24 cellular contexts compared by ENCODE assay signal in the genomic region with DNA sequence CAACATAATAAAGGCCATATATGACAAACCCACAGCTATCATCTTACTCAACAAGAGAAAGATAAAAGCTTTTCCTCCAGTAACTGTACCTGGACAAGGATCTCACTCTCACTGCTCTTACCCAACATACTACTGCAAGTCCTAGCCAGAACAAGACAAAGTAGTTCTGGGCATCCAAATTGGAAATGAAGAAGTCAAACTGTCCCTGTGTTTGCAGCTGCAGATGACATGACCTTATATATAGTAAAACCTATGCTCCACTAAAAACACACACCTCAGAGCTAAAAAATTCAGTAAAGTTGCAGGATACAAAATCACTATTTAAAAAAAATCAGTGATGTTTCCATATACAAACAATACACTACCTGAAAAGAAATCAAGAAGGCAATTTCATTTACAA. TPM values are rescaled to one million over a fixed set of nuclear protein-coding genes. Genes with fewer than 3 reads are reported as not detected.
A peak's percentile ranks its signal among the peaks of the same experiment; 100 is the strongest.
DNase-seq lines count a peak whose midpoint lies in the region; ATAC-seq, FAIRE-seq and TF ChIP-seq lines count a peak whose summit lies in the region.
"Had no signal": no experiment of that assay in that cellular context is flagged by ENCODE, and none has a peak within 500 bp of the region (broad histone marks: within the 10 kb centered on the region; RNA-seq: fewer than 3 reads in every experiment).

No MANE protein-coding gene starts in this region.

- no peak for TF ChIP-seq RAD21 in GM12878 (IDR thresholded peaks at IDR 0.05; ENCODE audit: insufficient read depth, low read depth, low read length)

- H3K4me3 ChIP-seq in GM12878 (no peak overlapping the region), psoas muscle (no peak overlapping the region), A673 (ENCODE audit: low read depth, low read length, poor library complexity, severe bottlenecking) (no peak overlapping the region)
- H3K4me3 ChIP-seq: colonic mucosa had no signal

- peak overlapping the region; percentile 10 for H3K27ac Mint-ChIP-seq in activated naive CD4-positive, alpha-beta T cell treated with anti-CD3 and anti-CD28 coated beads, Interleukin-2, amount 50 U/mL, for 24 hours
- no peak overlapping the region for H3K27ac Mint-ChIP-seq in activated naive CD4-positive, alpha-beta T cell treated with anti-CD3 and anti-CD28 coated beads, Interleukin-2, amount 10 ng/mL, durations not matched to agents 7 days and 5 days
- H3K27ac Mint-ChIP-seq in HFFc6 = peak overlapping the region; percentile 34; the same call in 1 of the 2 replicates
- H3K27ac Mint-ChIP-seq: brain, nephron progenitor cell had no signal

- H3K36me3 ChIP-seq in GM12878 (ENCODE audit: control insufficient read depth in 2 of 2, insufficient read depth in 2 of 2, low read length in 1 of 2) = peaks cover 0 to 7% of the 10 kb centered on the region in 2 experiments; a peak in 2 of 4 replicates
- no peaks in the 10 kb centered on the region for H3K36me3 ChIP-seq in psoas muscle (ENCODE audit: insufficient read depth in 1 of 2, low read depth in 1 of 2)
- H3K36me3 ChIP-seq in A673 (ENCODE audit: insufficient read depth, low read length, poor library complexity, severe bottlenecking) = no peaks in the 10 kb centered on the region
- H3K36me3 ChIP-seq: colonic mucosa had no signal

- no peak overlapping the region for H3K27ac ChIP-seq in GM12878 (ENCODE audit: control insufficient read depth, insufficient read depth)
- H3K27ac ChIP-seq in psoas muscle = peak overlapping the region; percentile 80
- H3K27ac ChIP-seq in A673 (ENCODE audit: low read depth, low read length, poor library complexity, severe bottlenecking) = no peak overlapping the region
- H3K27ac ChIP-seq: colonic mucosa had no signal

- H3K9me3 Mint-ChIP-seq in activated naive CD4-positive, alpha-beta T cell treated with anti-CD3 and anti-CD28 coated beads, Interleukin-2, amount 50 U/mL, for 24 hours = no peaks in the 10 kb centered on the region
- peaks cover 17% of the 10 kb centered on the region for H3K9me3 Mint-ChIP-seq in activated naive CD4-positive, alpha-beta T cell treated with anti-CD3 and anti-CD28 coated beads, Interleukin-2, amount 10 ng/mL, durations not matched to agents 7 days and 5 days
- 0 out of 2 replicates have a peak, but pooled peaks cover 5% of the 10 kb centered on the region for H3K9me3 Mint-ChIP-seq in HFFc6

- POLR2A ChIA-PET in GM12878 (lab: Charles Lee) = interaction anchor here (0.9 to 1.5 kb wide), 3 partner anchors 12 to 29 kb away, joined by 4 to 6 read pairs (median 6); no protein-coding TSS in a partner anchor
- POLR2A ChIA-PET in A673 (lab: Charles Lee; ENCODE audit: low non-redundant PET) = no interaction called here

- H3K4me1 ChIP-seq in GM12878 (ENCODE audit: control insufficient read depth, insufficient read depth, low read length) = peaks cover 55% of the 10 kb centered on the region
- H3K4me1 ChIP-seq in psoas muscle = peaks cover 72% of the 10 kb centered on the region
- peaks cover 4% of the 10 kb centered on the region for H3K4me1 ChIP-seq in A673 (ENCODE audit: insufficient read depth, low read length, poor library complexity, severe bottlenecking)

- FAIRE-seq in GM12878 (lab: Jason Lieb, UNC) = no peak

- no TSS peak for BruUV-seq in GM12878 (replicated peaks; lab: Mats Ljungman, UMichigan)
- BruUV-seq in A673 (replicated peaks; lab: Mats Ljungman, UMichigan) = no TSS peak

- H3K79me2 ChIP-seq in GM12878 (ENCODE audit: control insufficient read depth, insufficient read depth, low read length) = peaks cover 93% of the 10 kb centered on the region

- TF ChIP-seq POLR2A in GM12878 (IDR thresholded peaks at IDR 0.05; ENCODE audit: low read depth, low read length) = no peak

- CTCF ChIA-PET in activated naive CD4-positive, alpha-beta T cell treated with anti-CD3 and anti-CD28 coated beads, Interleukin-2, amount 10 ng/mL, durations not matched to agents 7 days and 5 days (lab: Charles Lee) = interaction anchor here (0.6 to 1.1 kb wide), 2 partner anchors 12 to 205 kb away, joined by 3 to 8 read pairs; no protein-coding TSS in a partner anchor
- CTCF ChIA-PET in GM12878 (lab: Yijun Ruan, JAX) (interaction anchor here (1.5 kb wide), 1 partner anchor 12 kb away, joined by 16 read pairs; no protein-coding TSS in a partner anchor), A673 (lab: Charles Lee) (no interaction called here)

- H3K4me1 Mint-ChIP-seq in activated naive CD4-positive, alpha-beta T cell treated with anti-CD3 and anti-CD28 coated beads, Interleukin-2, amount 50 U/mL, for 24 hours = peaks cover 80% of the 10 kb centered on the region
- H3K4me1 Mint-ChIP-seq in activated naive CD4-positive, alpha-beta T cell treated with anti-CD3 and anti-CD28 coated beads, Interleukin-2, amount 10 ng/mL, durations not matched to agents 7 days and 5 days = peaks cover 37% of the 10 kb centered on the region
- peaks cover 66% of the 10 kb centered on the region for H3K4me1 Mint-ChIP-seq in HFFc6 (ENCODE audit: low read depth)

- no peak for TF ChIP-seq CTCF in HFFc6 (IDR thresholded peaks at IDR 0.05)
- no peak for TF ChIP-seq CTCF in GM12878 (IDR thresholded peaks at IDR 0.05 in 2 of 3, conservative IDR thresholded peaks at IDR 0.05 in 1 of 3; ENCODE audit: control insufficient read depth in 2 of 3, extremely low read depth in 1 of 3, insufficient read depth in 1 of 3, low read depth in 3 of 3, low read length in 3 of 3)
- no peak for TF ChIP-seq CTCF in psoas muscle (IDR thresholded peaks at IDR 0.05)
- no peak for TF ChIP-seq CTCF in A673 (conservative IDR thresholded peaks at IDR 0.05; ENCODE audit: low read depth, low read length)

- ATAC-seq in GM12878 = no peak
- no peak for ATAC-seq in psoas muscle
- ATAC-seq: left colon had no signal

- H3K4me2 ChIP-seq in GM12878 (ENCODE audit: control insufficient read depth, insufficient read depth) = no peak overlapping the region

- in situ Hi-C loops in GM12878 (cut with MboI) = no loop called here

- no peak overlapping the region for H3K4me3 Mint-ChIP-seq in activated naive CD4-positive, alpha-beta T cell treated with anti-CD3 and anti-CD28 coated beads, Interleukin-2, amount 50 U/mL, for 24 hours
- no peak overlapping the region for H3K4me3 Mint-ChIP-seq in activated naive CD4-positive, alpha-beta T cell treated with anti-CD3 and anti-CD28 coated beads, Interleukin-2, amount 10 ng/mL, durations not matched to agents 7 days and 5 days
- H3K4me3 Mint-ChIP-seq in HFFc6 = no peak overlapping the region
- H3K4me3 Mint-ChIP-seq: brain, H9, nephron progenitor cell had no signal

- no peaks in the 10 kb centered on the region for H3K27me3 Mint-ChIP-seq in activated naive CD4-positive, alpha-beta T cell treated with anti-CD3 and anti-CD28 coated beads, Interleukin-2, amount 50 U/mL, for 24 hours
- no peaks in the 10 kb centered on the region for H3K27me3 Mint-ChIP-seq in activated naive CD4-positive, alpha-beta T cell treated with anti-CD3 and anti-CD28 coated beads, Interleukin-2, amount 10 ng/mL, durations not matched to agents 7 days and 5 days
- H3K27me3 Mint-ChIP-seq in HFFc6 (ENCODE audit: insufficient read depth) = 0 out of 2 replicates have a peak, but pooled peaks cover 2% of the 10 kb centered on the region
- H3K27me3 Mint-ChIP-seq: brain, T-cell had no signal

- TF ChIP-seq EP300 in GM12878 (IDR thresholded peaks at IDR 0.05; ENCODE audit: borderline replicate concordance in 1 of 2, control insufficient read depth in 1 of 2, low read depth in 2 of 2, low read length in 2 of 2) = no peak

- intact Hi-C loops in GM12878 (cut with micrococcal nuclease; ENCODE audit: unreplicated experiment) (no loop called here), psoas muscle (cut with DNase I) (no loop called here), A673 (cut with micrococcal nuclease; ENCODE audit: unreplicated experiment) (no loop called here)

- no peaks in the 10 kb centered on the region; the same call in 1 of the 3 replicates for H3K9me3 ChIP-seq in GM12878 (replicated peaks; ENCODE audit: control insufficient read depth, insufficient read depth, low read length)
- H3K9me3 ChIP-seq in psoas muscle = no peaks in the 10 kb centered on the region
- H3K9me3 ChIP-seq in A673 (ENCODE audit: low read depth, low read length, poor library complexity, severe bottlenecking) = peaks cover 26% of the 10 kb centered on the region
- H3K9me3 ChIP-seq: colonic mucosa had no signal

- SMC1A ChIA-PET in GM12878 (lab: Charles Lee; ENCODE audit: uncharacterized antibody, unreplicated experiment) = interaction anchor here (0.7 to 2.4 kb wide), 10 partner anchors 11 to 26 kb away, joined by 3 to 19 read pairs (median 4); no protein-coding TSS in a partner anchor

- peaks cover 7% of the 10 kb centered on the region; the same call in 1 of the 2 replicates for H4K20me1 ChIP-seq in GM12878 (ENCODE audit: control insufficient read depth, insufficient read depth)

- peaks cover 24% of the 10 kb centered on the region for H3K36me3 Mint-ChIP-seq in activated naive CD4-positive, alpha-beta T cell treated with anti-CD3 and anti-CD28 coated beads, Interleukin-2, amount 50 U/mL, for 24 hours
- peaks cover 32% of the 10 kb centered on the region for H3K36me3 Mint-ChIP-seq in activated naive CD4-positive, alpha-beta T cell treated with anti-CD3 and anti-CD28 coated beads, Interleukin-2, amount 10 ng/mL, durations not matched to agents 7 days and 5 days
- H3K36me3 Mint-ChIP-seq in HFFc6 (ENCODE audit: low read depth) = peaks cover 10% of the 10 kb centered on the region; the same call in 1 of the 2 replicates

- no peak overlapping the region for H3K9ac ChIP-seq in GM12878 (ENCODE audit: control insufficient read depth, insufficient read depth, low read length)

- no peak for DNase-seq in activated naive CD4-positive, alpha-beta T cell treated with anti-CD3 and anti-CD28 coated beads, Interleukin-2, amount 10 ng/mL, durations not matched to agents 7 days and 5 days
- no peak for DNase-seq in HFFc6
- DNase-seq in GM12878 (ENCODE audit: low read depth, low spot score) = no peak
- no peak for DNase-seq in psoas muscle
- DNase-seq in stimulated activated CD4-positive, alpha-beta T cell treated with anti-CD3 and anti-CD28 coated beads, Interleukin-15, amount 100 ng/mL, for 24 hours = no peak
- no peak for DNase-seq in A673 (ENCODE audit: low spot score)
- DNase-seq in NCI-H2227 (lab: John Stamatoyannopoulos, UW; ENCODE audit: unreplicated experiment) = no peak
- DNase-seq: activated CD4-positive, alpha-beta T cell treated with anti-CD3 and anti-CD28 coated beads for 4 hours; activated effector memory CD4-positive, alpha-beta T cell treated with Interleukin-2 at 50 U/mL for 16 hours; C1 segment of cervical spinal cord; colonic mucosa; GDM1; H9; IMR-90; left colon; NCI-H146; NCI-H2227 treated with DMSO at 0.1 percent for 48 hours; nephron progenitor cell; OCI-M1; posterior cingulate gyrus; SHP77 treated with DMSO at 0.1 percent for 48 hours; T-cell had no signal

- RAD21 ChIA-PET in GM12878 (lab: Charles Lee; ENCODE audit: unreplicated experiment) = interaction anchor here (0.7 to 2.1 kb wide), 7 partner anchors 8 to 100 kb away, joined by 3 to 11 read pairs (median 3); partner anchors contain the start of gene XPO1

- H3K27me3 ChIP-seq in GM12878 (replicated peaks in 1 of 2; ENCODE audit: control insufficient read depth in 2 of 2, insufficient read depth in 2 of 2, low read length in 1 of 2) (no peaks in the 10 kb centered on the region), psoas muscle (ENCODE audit: insufficient read depth in 3 of 3, low read length in 2 of 3) (no peaks in the 10 kb centered on the region), A673 (replicated peaks; ENCODE audit: insufficient read depth, low read depth, low read length, poor library complexity) (no peaks in the 10 kb centered on the region)
- H3K27me3 ChIP-seq: colonic mucosa had no signal

- no peak overlapping the region for H2AFZ ChIP-seq in GM12878 (ENCODE audit: control insufficient read depth, low read depth, low read length)

RNA-seq across cellular contexts. Expression of gene USP34, which starts 32.2 kb away (rescaled TPM):
- total RNA-seq in HFFc6 (2021; fragmentation: NEBNext Ultra II Directional; extraction: Animal tissue kit (Norgen Biotek cat#: 25700)) = 10 to 100 TPM; 50.3 to 65.4 (median 58.5) TPM
- total RNA-seq in GM12878 (2013; cell fraction: nucleolus; rRNA removed) = 756 and 775 TPM in 2 replicates
- total RNA-seq in GM12878 (2014; rRNA removed) (81.6 and 89.0 TPM in 2 replicates), GM12878 (2014; rRNA removed; fragmentation: Illumina TruSeq; extraction: Trizol) (81.4 and 96.3 TPM in 2 replicates), GM12878 (2021) (71.0 and 78.8 TPM in 2 replicates), psoas muscle (10 to 100 TPM; 49.8 to 71.5 (median 53.7) TPM), A673 (2021) (97.1 and 98.5 TPM in 2 replicates)
- 59.4 TPM for polyA plus RNA-seq in GM12878 (2011; ENCODE audit: low read depth)
- polyA plus RNA-seq in GM12878 (2011; rRNA removed) (83.7 and 114 TPM in 2 replicates), GM12878 (2014; fragmentation: Illumina TruSeq; extraction: Trizol) (106 and 137 TPM in 2 replicates), GM12878 (2014; fragmentation: Nextera tagmentation; extraction: Ambion mirVana) (10 to 100 TPM; 26.2 to 30.6 TPM), GM12878 (2014; rRNA removed) (40.9 and 45.4 TPM in 2 replicates), GM12878 (2016; fragmentation: Nextera tagmentation; extraction: Ambion mirVana) (10 to 100 TPM; 27.1 to 33.9 TPM), psoas muscle (10 to 100 TPM; 40.2 to 66.7 (median 56.8) TPM)
- polyA plus RNA-seq in GM12878 (2011; cell fraction: cytosol; rRNA removed) = 34.3 and 50.2 TPM in 2 replicates
- 129 and 138 TPM in 2 replicates for polyA plus RNA-seq in GM12878 (2011; cell fraction: nucleus; rRNA removed)
- polyA plus RNA-seq in GM12878 (2012) = 52.3 and 70.2 TPM in 2 replicates
- 177 and 275 TPM in 2 replicates for polyA minus RNA-seq in GM12878 (2011; rRNA and poly(A)+ RNA removed)
- polyA minus RNA-seq in GM12878 (2011; cell fraction: cytosol; rRNA and poly(A)+ RNA removed) = 60.3 and 62.2 TPM in 2 replicates
- polyA minus RNA-seq in GM12878 (2011; cell fraction: nucleus; rRNA and poly(A)+ RNA removed) = 135 and 222 TPM in 2 replicates
